ENCODE assay signal across 1 cellular context in genomic region chr19:53294786-53295441, GRCh38.
TF ChIP-seq lines count a peak whose summit lies in the region.

No MANE protein-coding gene starts in this region.

TF ChIP-seq in GM12878, 131 proteins besides CTCF, POLR2A, EP300 and RAD21:
- TF ChIP-seq STAT3 (IDR thresholded peaks at IDR 0.05; ENCODE audit: low read depth, low read length): no peak
- 0 out of 2 replicates have a peak, but pooled peaks have one; percentile 42 for TF ChIP-seq CBX5 (IDR thresholded peaks at IDR 0.05; ENCODE audit: low read depth)
- TF ChIP-seq ZBTB33 (IDR thresholded peaks at IDR 0.05): no peak
TF ChIP-seq in GM12878: peak in this region for 1.
